18 cellular contexts compared by ENCODE assay signal in genomic region chr22:28589102-28589501, GRCh38.
A peak's percentile ranks its signal among the peaks of the same experiment; 100 is the strongest.
DNase-seq lines count a peak whose midpoint lies in the region; ATAC-seq, FAIRE-seq and TF ChIP-seq lines count a peak whose summit lies in the region.
"Had no signal": no experiment of that assay in that cellular context is flagged by ENCODE, and none has a peak within 500 bp of the region (broad histone marks: within the 10 kb centered on the region; RNA-seq: fewer than 3 reads in every experiment).

No MANE protein-coding gene starts in this region.

- H3K9ac ChIP-seq in HepG2 (ENCODE audit: insufficient read depth, low read depth, low read length) (no peak overlapping the region), K562 (ENCODE audit: insufficient read depth in 1 of 2, low read depth in 2 of 2, low read length in 2 of 2) (no peak overlapping the region)

- no peaks in the 10 kb centered on the region for H3K9me1 ChIP-seq in K562 (ENCODE audit: control insufficient read depth, insufficient read depth, low read length)

- TF ChIP-seq POLR2A in HepG2 (IDR thresholded peaks at IDR 0.05; ENCODE audit: insufficient read depth in 1 of 2, low read depth in 2 of 2, low read length in 2 of 2), result no peak
- TF ChIP-seq POLR2A in right lobe of liver (IDR thresholded peaks at IDR 0.05), result no peak
- TF ChIP-seq POLR2A in K562 (conservative IDR thresholded peaks at IDR 0.05), result no peak
- TF ChIP-seq POLR2A in breast epithelium (IDR thresholded peaks at IDR 0.05), result no peak

- H3K27ac ChIP-seq in HepG2 (ENCODE audit: extremely low read length, insufficient read depth, low read length), result no peak overlapping the region
- no peak overlapping the region for H3K27ac ChIP-seq in right lobe of liver
- H3K27ac ChIP-seq in K562 (ENCODE audit: extremely low read depth, low read depth, low read length), result no peak overlapping the region
- no peak overlapping the region for H3K27ac ChIP-seq in breast epithelium

- no peak for TF ChIP-seq RAD21 in HepG2 (CRISPR knock-in tag; IDR thresholded peaks at IDR 0.05)
- no peak for TF ChIP-seq RAD21 in K562 (CRISPR knock-in tag; conservative IDR thresholded peaks at IDR 0.05 in 1 of 2, IDR thresholded peaks at IDR 0.05 in 1 of 2)

- WGBS in HepG2 (ENCODE audit: low lambda C conversion rate), result 100% methylated on average over 1 of the region's 1 CpG
- 100% methylated on average over 1 of the region's 1 CpG for WGBS in right lobe of liver (ENCODE audit: insufficient coverage, low coverage, low lambda C conversion rate, missing lambda C conversion rate)
- 15% methylated on average over 1 of the region's 1 CpG for WGBS in K562 (ENCODE audit: insufficient coverage, low coverage, missing lambda C conversion rate)

- H3K27me3 ChIP-seq in HepG2 (ENCODE audit: control insufficient read depth in 1 of 2, insufficient read depth in 2 of 2, low read length in 2 of 2) (no peaks in the 10 kb centered on the region), right lobe of liver (no peaks in the 10 kb centered on the region), K562 (ENCODE audit: control insufficient read depth in 2 of 2, insufficient read depth in 2 of 2, low read length in 2 of 2) (no peaks in the 10 kb centered on the region), breast epithelium (no peaks in the 10 kb centered on the region)

- no peak overlapping the region for H2AFZ ChIP-seq in HepG2 (ENCODE audit: low read length)
- H2AFZ ChIP-seq in K562 (ENCODE audit: low read depth, low read length), result no peak overlapping the region
- H2AFZ ChIP-seq: GM23338 had no signal

- POLR2A ChIA-PET in HepG2 (lab: Yijun Ruan, JAX), result interaction anchor here (0.8 kb wide), 1 partner anchor 195 kb away, joined by 3 read pairs; no protein-coding TSS in a partner anchor
- POLR2A ChIA-PET in K562 (lab: Yijun Ruan, JAX), result interaction anchor here (0.7 kb wide), 1 partner anchor 15 kb away, joined by 3 read pairs; no protein-coding TSS in a partner anchor

- H3K36me3 ChIP-seq in HepG2 (replicated peaks in 1 of 2; ENCODE audit: control insufficient read depth in 1 of 2, insufficient read depth in 2 of 2, low read length in 2 of 2), result 0 out of 5 replicates have a peak, but pooled peaks cover 0 to 3% of the 10 kb centered on the region in 2 experiments
- no peaks in the 10 kb centered on the region for H3K36me3 ChIP-seq in right lobe of liver
- no peaks in the 10 kb centered on the region for H3K36me3 ChIP-seq in K562 (ENCODE audit: control insufficient read depth, insufficient read depth, low read length)
- no peaks in the 10 kb centered on the region for H3K36me3 ChIP-seq in breast epithelium

- in situ Hi-C loops in HepG2 (cut with HindIII; ENCODE audit: extremely low pct_ligation_motif_present, low pct_unique_long_range_greater_than_20kb) (no loop called here), K562 (cut with MboI) (loop anchor here (25.0 kb wide), 1 partner anchor 702 kb away; no protein-coding TSS in a partner anchor)

- no peaks in the 10 kb centered on the region for H3K79me2 ChIP-seq in HepG2 (ENCODE audit: insufficient read depth, low read length)
- no peaks in the 10 kb centered on the region for H3K79me2 ChIP-seq in K562 (ENCODE audit: control insufficient read depth, insufficient read depth, low read length)

- H3K4me2 ChIP-seq in HepG2 (ENCODE audit: low read depth, low read length) (no peak overlapping the region), K562 (ENCODE audit: insufficient read depth, low read length) (no peak overlapping the region)
- H3K4me2 ChIP-seq: GM23338 had no signal

- CTCF ChIA-PET in HepG2 (lab: Yijun Ruan, JAX; ENCODE audit: low intra/inter-chr PET ratio, low total read pairs), result no interaction called here
- CTCF ChIA-PET in K562 (lab: Yijun Ruan, JAX; ENCODE audit: low intra/inter-chr PET ratio), result no interaction called here

- DNase-seq in HepG2 (ENCODE audit: low spot score) (no peak), right lobe of liver (no peak), K562 (ENCODE audit: extremely low read depth in 1 of 4, low spot score in 3 of 4) (no peak), urothelium cell line (ENCODE audit: low spot score) (no peak), breast epithelium (ENCODE audit: low spot score in 2 of 2) (no peak), activated gamma-delta T cell treated with Interleukin-2 at 50 U/mL for 16 hours (no peak)
- DNase-seq: C1 segment of cervical spinal cord; Caco-2; CD4-positive, CD25-positive, alpha-beta regulatory T cell; CD8-positive, alpha-beta T cell; DMS153; DND-41; H9 had no signal

- TSS peak; percentile 27 for BruUV-seq in HepG2 (replicated peaks; lab: Mats Ljungman, UMichigan)
- no TSS peak for BruUV-seq in K562 (replicated peaks; lab: Mats Ljungman, UMichigan)

- no peak for TF ChIP-seq EP300 in HepG2 (IDR thresholded peaks at IDR 0.05; ENCODE audit: low read depth in 2 of 2, low read length in 2 of 2)
- TF ChIP-seq EP300 in HepG2 (CRISPR knock-in tag; IDR thresholded peaks at IDR 0.05; ENCODE audit: borderline replicate concordance), result no peak
- no peak for TF ChIP-seq EP300 in K562 (IDR thresholded peaks at IDR 0.05; ENCODE audit: low read length)

- FAIRE-seq in HepG2 (lab: Jason Lieb, UNC) (no peak), K562 (lab: Jason Lieb, UNC) (no peak), urothelium cell line (lab: Jason Lieb, UNC) (peak; percentile 42)
- FAIRE-seq: G401.6, GM12878, GM19239 had no signal

- H4K20me1 ChIP-seq in HepG2 (ENCODE audit: insufficient read depth, low read length), result no peaks in the 10 kb centered on the region
- H4K20me1 ChIP-seq in K562 (replicated peaks; ENCODE audit: control insufficient read depth, insufficient read depth, low read length), result no peaks in the 10 kb centered on the region

- no peak overlapping the region for H3K4me3 ChIP-seq in HepG2 (replicated peaks in 1 of 3; ENCODE audit: insufficient read depth in 1 of 3, low read depth in 2 of 3, low read length in 3 of 3)
- no peak overlapping the region for H3K4me3 ChIP-seq in right lobe of liver
- H3K4me3 ChIP-seq in K562, result no peak overlapping the region
- no peak overlapping the region for H3K4me3 ChIP-seq in breast epithelium
- H3K4me3 ChIP-seq: GM12878, GM23338 had no signal

- intact Hi-C loops in HepG2 (cut with micrococcal nuclease; ENCODE audit: unreplicated experiment), result no loop called here
- intact Hi-C loops in right lobe of liver (cut with DNase I), result no loop called here
- intact Hi-C loops in K562 (cut with micrococcal nuclease), result no loop called here
- intact Hi-C loops in breast epithelium (cut with DNase I; ENCODE audit: low total_unique reads), result no loop called here

- H3K9me3 ChIP-seq in HepG2 (ENCODE audit: low read length) (no peaks in the 10 kb centered on the region), right lobe of liver (no peaks in the 10 kb centered on the region), K562 (replicated peaks; ENCODE audit: control insufficient read depth, insufficient read depth, low read depth, low read length) (no peaks in the 10 kb centered on the region), breast epithelium (no peaks in the 10 kb centered on the region)
- H3K9me3 ChIP-seq: Caco-2 had no signal

- ATAC-seq in HepG2, result no peak
- no peak for ATAC-seq in right lobe of liver
- ATAC-seq in K562, result no peak
- ATAC-seq: CD8-positive, alpha-beta T cell; GM23338; HCT116 had no signal

- H3K4me1 ChIP-seq in HepG2 (ENCODE audit: insufficient read depth, low read length) (no peaks in the 10 kb centered on the region), right lobe of liver (no peaks in the 10 kb centered on the region), K562 (replicated peaks in 1 of 2; ENCODE audit: control insufficient read depth in 2 of 2, insufficient read depth in 2 of 2, low read length in 2 of 2) (peaks cover 0 to 3% of the 10 kb centered on the region in 2 experiments; a peak in 1 of 5 replicates), breast epithelium (no peaks in the 10 kb centered on the region)
- H3K4me1 ChIP-seq: Caco-2 had no signal

- TF ChIP-seq CTCF in HepG2 (CRISPR knock-in tag; IDR thresholded peaks at IDR 0.05), result no peak
- TF ChIP-seq CTCF in right lobe of liver (IDR thresholded peaks at IDR 0.05), result no peak
- no peak for TF ChIP-seq CTCF in K562 (IDR thresholded peaks at IDR 0.05 in 2 of 3, conservative IDR thresholded peaks at IDR 0.05 in 1 of 3; ENCODE audit: insufficient read depth in 2 of 3, low read depth in 1 of 3, low read length in 3 of 3)
- no peak for TF ChIP-seq CTCF in breast epithelium (IDR thresholded peaks at IDR 0.05)

TF ChIP-seq in HepG2, 621 proteins besides CTCF, POLR2A, EP300 and RAD21 (continues in another document):
- no peak for TF ChIP-seq PHB2 (IDR thresholded peaks at IDR 0.05; ENCODE audit: partially characterized antibody)
- TF ChIP-seq ZBTB38 (CRISPR knock-in tag; IDR thresholded peaks at IDR 0.05), result no peak
- no peak for TF ChIP-seq PAX8 (CRISPR knock-in tag; IDR thresholded peaks at IDR 0.05; ENCODE audit: borderline replicate concordance)

TF ChIP-seq in K562, 482 proteins besides CTCF, POLR2A, EP300 and RAD21 (continues in another document):
- no peak for TF ChIP-seq KHSRP (IDR thresholded peaks at IDR 0.05)
- no peak for TF ChIP-seq ID3 (CRISPR knock-in tag; IDR thresholded peaks at IDR 0.05)
- peak; percentile 75 for TF ChIP-seq ID3 (tag; IDR thresholded peaks at IDR 0.05)
- TF ChIP-seq, protein P1, sequence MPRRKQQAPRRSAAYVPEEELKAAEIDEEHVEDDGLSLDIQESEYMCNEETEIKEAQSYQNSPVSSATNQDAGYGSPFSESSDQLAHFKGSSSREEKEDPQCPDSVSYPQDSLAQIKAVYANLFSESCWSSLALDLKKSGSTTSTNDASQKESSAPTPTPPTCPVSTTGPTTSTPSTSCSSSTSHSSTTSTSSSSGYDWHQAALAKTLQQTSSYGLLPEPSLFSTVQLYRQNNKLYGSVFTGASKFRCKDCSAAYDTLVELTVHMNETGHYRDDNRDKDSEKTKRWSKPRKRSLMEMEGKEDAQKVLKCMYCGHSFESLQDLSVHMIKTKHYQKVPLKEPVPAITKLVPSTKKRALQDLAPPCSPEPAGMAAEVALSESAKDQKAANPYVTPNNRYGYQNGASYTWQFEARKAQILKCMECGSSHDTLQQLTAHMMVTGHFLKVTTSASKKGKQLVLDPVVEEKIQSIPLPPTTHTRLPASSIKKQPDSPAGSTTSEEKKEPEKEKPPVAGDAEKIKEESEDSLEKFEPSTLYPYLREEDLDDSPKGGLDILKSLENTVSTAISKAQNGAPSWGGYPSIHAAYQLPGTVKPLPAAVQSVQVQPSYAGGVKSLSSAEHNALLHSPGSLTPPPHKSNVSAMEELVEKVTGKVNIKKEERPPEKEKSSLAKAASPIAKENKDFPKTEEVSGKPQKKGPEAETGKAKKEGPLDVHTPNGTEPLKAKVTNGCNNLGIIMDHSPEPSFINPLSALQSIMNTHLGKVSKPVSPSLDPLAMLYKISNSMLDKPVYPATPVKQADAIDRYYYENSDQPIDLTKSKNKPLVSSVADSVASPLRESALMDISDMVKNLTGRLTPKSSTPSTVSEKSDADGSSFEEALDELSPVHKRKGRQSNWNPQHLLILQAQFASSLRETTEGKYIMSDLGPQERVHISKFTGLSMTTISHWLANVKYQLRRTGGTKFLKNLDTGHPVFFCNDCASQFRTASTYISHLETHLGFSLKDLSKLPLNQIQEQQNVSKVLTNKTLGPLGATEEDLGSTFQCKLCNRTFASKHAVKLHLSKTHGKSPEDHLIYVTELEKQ (CRISPR knock-in tag; IDR thresholded peaks at IDR 0.05), result peak; percentile 78

Comparison
In these comparisons a context has a peak if more than half of its experiments do, and no peak if none do; other contexts are left out.
1. Of the 241 proteins assayed by ChIP-seq in both HepG2 and K562: peak only in HepG2: none; only in K562: CREB3, HINFP, IRF9, KLF6, SMAD3, ZNF589 and 1 more; in both: none; in neither: 232; mixed calls (peak in some experiments, not most) for 2.